16 cellular contexts compared by ENCODE assay signal in genomic region chr22:19990188-19990587, GRCh38.
"Had no signal": no experiment of that assay in that cellular context is flagged by ENCODE, and none has a peak within 500 bp of the region (broad histone marks: within the 10 kb centered on the region; RNA-seq: fewer than 3 reads in every experiment).

No MANE protein-coding gene starts in this region.

- H3K36me3 ChIP-seq: adrenal gland, heart right ventricle, ovary, prostate gland, WERI-Rb-1 had no signal

- ATAC-seq: heart right ventricle; left colon; naive thymus-derived CD8-positive, alpha-beta T cell had no signal

- DNase-seq: activated CD4-positive, alpha-beta T cell treated with anti-CD3 and anti-CD28 coated beads for 1 hour; activated T-cell treated with anti-CD3 and anti-CD28 coated beads, Interleukin-2, amount 50 U/mL, for 1 hour; adrenal gland; cortex of kidney; endodermal cell; islet precursor cell; left colon; naive thymus-derived CD8-positive, alpha-beta T cell; stimulated activated CD4-positive, alpha-beta T cell treated with anti-CD3 and anti-CD28 coated beads, Interleukin-4, amount 100 ng/mL, for 1 hour; stimulated activated naive CD4-positive, alpha-beta T cell; testis; WERI-Rb-1 had no signal

- H3K9me3 ChIP-seq: adrenal gland, heart right ventricle, ovary, prostate gland, testis had no signal

- H3K27ac ChIP-seq: ovary, prostate gland, testis, WERI-Rb-1 had no signal

- H3K4me3 ChIP-seq: adrenal gland, heart right ventricle, lung, ovary, prostate gland, testis had no signal

- H3K27me3 ChIP-seq: adrenal gland, heart right ventricle, ovary, testis had no signal
